22 cellular contexts compared by ENCODE assay signal in genomic region chr19:40791349-40791748, GRCh38. TPM values are rescaled to one million over a fixed set of nuclear protein-coding genes. Genes with fewer than 3 reads are reported as not detected.
DNase-seq lines count a peak whose midpoint lies in the region; ATAC-seq, FAIRE-seq and TF ChIP-seq lines count a peak whose summit lies in the region.
"Had no signal": no experiment of that assay in that cellular context is flagged by ENCODE, and none has a peak within 500 bp of the region (broad histone marks: within the 10 kb centered on the region; RNA-seq: fewer than 3 reads in every experiment).

No MANE protein-coding gene starts in this region.

- H3K9ac ChIP-seq in HepG2 (ENCODE audit: insufficient read depth, low read depth, low read length) = no peak overlapping the region

- peaks cover 10% of the 10 kb centered on the region for H3K36me3 Mint-ChIP-seq in nephron (ENCODE audit: low read depth)
- H3K36me3 Mint-ChIP-seq in CD8-positive, alpha-beta memory T cell = peaks cover 6 to 52% (median 9%) of the 10 kb centered on the region in 3 donors

- H3K4me2 ChIP-seq in HepG2 (ENCODE audit: low read depth, low read length) = no peak overlapping the region
- H3K4me2 ChIP-seq: smooth muscle cell had no signal

- intact Hi-C loops in HepG2 (cut with micrococcal nuclease; ENCODE audit: unreplicated experiment) = no loop called here
- intact Hi-C loops in right lobe of liver (cut with DNase I) = no loop called here
- intact Hi-C loops in dorsolateral prefrontal cortex (cut with DNase I) = no loop called here
- intact Hi-C loops in aorta (cut with DNase I) = no loop called here

- peaks cover 4% of the 10 kb centered on the region for H3K27me3 Mint-ChIP-seq in nephron (ENCODE audit: low read depth)
- no peaks in the 10 kb centered on the region for H3K27me3 Mint-ChIP-seq in CD8-positive, alpha-beta memory T cell
- H3K27me3 Mint-ChIP-seq: activated T-cell treated with anti-CD3 and anti-CD28 coated beads, Interleukin-2, amount 50 U/mL, for 24 hours had no signal

- no peak overlapping the region for H3K4me3 Mint-ChIP-seq in nephron
- no peak overlapping the region for H3K4me3 Mint-ChIP-seq in CD8-positive, alpha-beta memory T cell
- H3K4me3 Mint-ChIP-seq: activated T-cell treated with anti-CD3 and anti-CD28 coated beads, Interleukin-2, amount 50 U/mL, for 24 hours; CD8-positive, alpha-beta T cell had no signal

- in situ Hi-C loops in HepG2 (cut with HindIII; ENCODE audit: extremely low pct_ligation_motif_present, low pct_unique_long_range_greater_than_20kb) = no loop called here

- no peaks in the 10 kb centered on the region for H3K36me3 ChIP-seq in HepG2 (replicated peaks in 1 of 2; ENCODE audit: control insufficient read depth in 1 of 2, insufficient read depth in 2 of 2, low read length in 2 of 2)
- H3K36me3 ChIP-seq in right lobe of liver = no peaks in the 10 kb centered on the region
- H3K36me3 ChIP-seq in aorta (ENCODE audit: control insufficient read depth in 1 of 2, insufficient read depth in 2 of 2, low read length in 1 of 2) = peaks cover 0 to 2% of the 10 kb centered on the region in 2 donors
- no peaks in the 10 kb centered on the region for H3K36me3 ChIP-seq in CD8-positive, alpha-beta memory T cell (ENCODE audit: insufficient read depth, low read length)

- H3K4me1 ChIP-seq in HepG2 (ENCODE audit: insufficient read depth, low read length) (peaks cover 39% of the 10 kb centered on the region), right lobe of liver (peaks cover 0 to 25% (median 4%) of the 10 kb centered on the region in 4 donors), aorta (ENCODE audit: control insufficient read depth in 1 of 2, insufficient read depth in 2 of 2, low read length in 2 of 2) (peaks cover 0 to 3% of the 10 kb centered on the region in 2 donors)
- H3K4me1 ChIP-seq in CD8-positive, alpha-beta memory T cell (ENCODE audit: insufficient read depth, low read length) = no peaks in the 10 kb centered on the region
- H3K4me1 ChIP-seq: vagina had no signal

- TF ChIP-seq CTCF in HepG2 (CRISPR knock-in tag; IDR thresholded peaks at IDR 0.05) (no peak), right lobe of liver (IDR thresholded peaks at IDR 0.05) (no peak), dorsolateral prefrontal cortex (IDR thresholded peaks at IDR 0.05 in 54 of 56, conservative IDR thresholded peaks at IDR 0.05 in 2 of 56; ENCODE audit: low read depth in 1 of 56, partially characterized antibody in 56 of 56) (no peak), nephron (IDR thresholded peaks at IDR 0.05; ENCODE audit: unreplicated experiment in 3 of 3) (no peak), omental fat pad (IDR thresholded peaks at IDR 0.05) (no peak)

- H4K20me1 ChIP-seq in HepG2 (ENCODE audit: insufficient read depth, low read length) = no peaks in the 10 kb centered on the region

- no peaks in the 10 kb centered on the region for H3K79me2 ChIP-seq in HepG2 (ENCODE audit: insufficient read depth, low read length)

- no TSS peak for BruUV-seq in HepG2 (replicated peaks; lab: Mats Ljungman, UMichigan)

- TF ChIP-seq EP300 in HepG2 (IDR thresholded peaks at IDR 0.05; ENCODE audit: low read depth in 2 of 2, low read length in 2 of 2) (no peak), HepG2 (CRISPR knock-in tag; IDR thresholded peaks at IDR 0.05; ENCODE audit: borderline replicate concordance) (no peak)

- CTCF ChIA-PET in HepG2 (lab: Yijun Ruan, JAX; ENCODE audit: low intra/inter-chr PET ratio, low total read pairs) = no interaction called here
- CTCF ChIA-PET in CD8-positive, alpha-beta memory T cell (lab: Charles Lee) = interaction anchor here (1.1 kb wide), 1 partner anchor 14 kb away, joined by 3 read pairs; no protein-coding TSS in a partner anchor

- H3K4me1 Mint-ChIP-seq in nephron = peaks cover 5% of the 10 kb centered on the region
- H3K4me1 Mint-ChIP-seq in CD8-positive, alpha-beta memory T cell = peaks cover 6 to 10% (median 9%) of the 10 kb centered on the region in 3 donors

- WGBS in HepG2 (ENCODE audit: low lambda C conversion rate) = 87% methylated on average over 7 of the region's 7 CpGs
- 79% methylated on average over 6 of the region's 7 CpGs for WGBS in right lobe of liver (ENCODE audit: insufficient coverage, low coverage, low lambda C conversion rate, missing lambda C conversion rate)
- WGBS in aorta, 2 donors = 10 to 14% methylated on average over 7 of the region's 7 CpGs

- POLR2A ChIA-PET in HepG2 (lab: Yijun Ruan, JAX) = no interaction called here
- POLR2A ChIA-PET in CD8-positive, alpha-beta memory T cell (lab: Charles Lee) = no interaction called here

- TF ChIP-seq POLR2A in HepG2 (IDR thresholded peaks at IDR 0.05; ENCODE audit: insufficient read depth in 1 of 2, low read depth in 2 of 2, low read length in 2 of 2) = no peak
- TF ChIP-seq POLR2A in right lobe of liver (IDR thresholded peaks at IDR 0.05) = no peak

- H3K27me3 ChIP-seq in HepG2 (ENCODE audit: control insufficient read depth in 1 of 2, insufficient read depth in 2 of 2, low read length in 2 of 2) (no peaks in the 10 kb centered on the region), right lobe of liver (no peaks in the 10 kb centered on the region), dorsolateral prefrontal cortex (no peaks in the 10 kb centered on the region), aorta (ENCODE audit: control insufficient read depth in 1 of 2, insufficient read depth in 2 of 2, low read length in 1 of 2) (no peaks in the 10 kb centered on the region)
- no peaks in the 10 kb centered on the region for H3K27me3 ChIP-seq in CD8-positive, alpha-beta memory T cell (ENCODE audit: insufficient read depth, low read length, poor library complexity, severe bottlenecking)
- H3K27me3 ChIP-seq: vagina had no signal

- H3K4me3 ChIP-seq in HepG2 (replicated peaks in 1 of 3; ENCODE audit: insufficient read depth in 1 of 3, low read depth in 2 of 3, low read length in 3 of 3) (no peak overlapping the region), right lobe of liver (no peak overlapping the region), dorsolateral prefrontal cortex (no peak overlapping the region), aorta (ENCODE audit: low read length in 2 of 2) (no peak overlapping the region)
- H3K4me3 ChIP-seq in CD8-positive, alpha-beta memory T cell (ENCODE audit: low read length) = no peak overlapping the region
- H3K4me3 ChIP-seq: smooth muscle cell, vagina had no signal

- H3K27ac Mint-ChIP-seq in nephron = peak overlapping the region; percentile 58 to 68 (median 59)
- peak overlapping the region in 2 of 8 donors; percentile 47 to 83 for H3K27ac Mint-ChIP-seq in CD8-positive, alpha-beta memory T cell
- H3K27ac Mint-ChIP-seq: CD8-positive, alpha-beta T cell had no signal

- ATAC-seq in HepG2 (peak; percentile 36; the same call in 2 of the 3 replicates), right lobe of liver (no peak), aorta (ENCODE audit: low FRiP score) (peak; percentile 68), omental fat pad (ENCODE audit: low FRiP score) (no peak)
- ATAC-seq: CD8-positive, alpha-beta T cell had no signal

- no peak overlapping the region for H2AFZ ChIP-seq in HepG2 (ENCODE audit: low read length)

- H3K27ac ChIP-seq in HepG2 (ENCODE audit: extremely low read length, insufficient read depth, low read length) (no peak overlapping the region), right lobe of liver (no peak overlapping the region), dorsolateral prefrontal cortex (peak overlapping the region in 31 of 59 donors; percentile 1 to 64 (median 35)), aorta (ENCODE audit: low read depth in 1 of 2, low read length in 2 of 2) (peak overlapping the region in 1 of 2 donors; percentile 86)
- H3K27ac ChIP-seq in CD8-positive, alpha-beta memory T cell (ENCODE audit: low read depth, low read length) = no peak overlapping the region
- H3K27ac ChIP-seq: vagina had no signal

- H3K9me3 ChIP-seq in HepG2 (ENCODE audit: low read length) = no peaks in the 10 kb centered on the region
- H3K9me3 ChIP-seq in right lobe of liver = no peaks in the 10 kb centered on the region
- no peaks in the 10 kb centered on the region for H3K9me3 ChIP-seq in aorta (ENCODE audit: control insufficient read depth, low read length)
- H3K9me3 ChIP-seq in CD8-positive, alpha-beta memory T cell (ENCODE audit: low read length) = no peaks in the 10 kb centered on the region
- H3K9me3 ChIP-seq: vagina had no signal

- H3K9me3 Mint-ChIP-seq in nephron = no peaks in the 10 kb centered on the region
- H3K9me3 Mint-ChIP-seq in CD8-positive, alpha-beta memory T cell = no peaks in the 10 kb centered on the region
- H3K9me3 Mint-ChIP-seq: activated T-cell treated with anti-CD3 and anti-CD28 coated beads, Interleukin-2, amount 50 U/mL, for 24 hours; CD8-positive, alpha-beta T cell had no signal

- no peak for DNase-seq in HepG2 (ENCODE audit: low spot score)
- no peak for DNase-seq in right lobe of liver
- no peak for DNase-seq in dorsolateral prefrontal cortex
- no peak for DNase-seq in aorta
- DNase-seq in omental fat pad (ENCODE audit: low spot score) = no peak
- no peak for DNase-seq in effector CD4-positive, alpha-beta T cell
- DNase-seq in CD8-positive, alpha-beta memory T cell = no peak
- DNase-seq: ACHN; activated CD4-positive, alpha-beta T cell treated with anti-CD3 and anti-CD28 coated beads, Interleukin-2, amount 50 U/mL, for 1 hour; activated T-cell treated with anti-CD3 and anti-CD28 coated beads, Interleukin-2, amount 50 U/mL, for 24 hours; CD8-positive, alpha-beta T cell; KG1; kidney glomerular epithelial cell; NCI-H1048; NCI-H2171 treated with DMSO at 0.1 percent for 48 hours had no signal

- no peak for TF ChIP-seq RAD21 in HepG2 (CRISPR knock-in tag; IDR thresholded peaks at IDR 0.05)

- no peak for FAIRE-seq in HepG2 (lab: Jason Lieb, UNC)
- FAIRE-seq: H54, RCC 7860 had no signal

RNA-seq across cellular contexts. Expression of gene EGLN2, which starts 7.6 kb away (rescaled TPM):
- total RNA-seq in HepG2 (2016; rRNA removed; fragmentation: Illumina TruSeq; extraction: Trizol) = 32.4 and 40.8 TPM in 2 replicates
- total RNA-seq in HepG2 (2016; cell fraction: cytosol; rRNA removed; fragmentation: Illumina TruSeq; extraction: Trizol; ENCODE audit: low read depth) = 19.0 and 19.4 TPM in 2 replicates
- 37.6 and 41.3 TPM in 2 replicates for total RNA-seq in HepG2 (2016; cell fraction: insoluble cytoplasmic fraction; rRNA removed; fragmentation: Illumina TruSeq; extraction: Trizol)
- total RNA-seq in HepG2 (2016; cell fraction: membrane; rRNA removed; fragmentation: Illumina TruSeq; extraction: Trizol) = 39.4 and 40.9 TPM in 2 replicates
- 27.3 and 29.2 TPM in 2 replicates for total RNA-seq in HepG2 (2016; cell fraction: nucleus; rRNA removed; fragmentation: Illumina TruSeq; extraction: Trizol)
- polyA plus RNA-seq in HepG2 (2011; rRNA removed) = 16.5 and 25.4 TPM in 2 replicates
- polyA plus RNA-seq in HepG2 (2011; cell fraction: cytosol; rRNA removed) = 16.4 and 23.8 TPM in 2 replicates
- polyA plus RNA-seq in HepG2 (2011; cell fraction: nucleus; rRNA removed) = 38.7 and 44.6 TPM in 2 replicates
- polyA plus RNA-seq in HepG2 (2012) = 14.0 and 22.0 TPM in 2 replicates
- 13.6 and 14.2 TPM in 2 replicates for polyA plus RNA-seq in HepG2 (2016; cell fraction: cytosol; fragmentation: Illumina TruSeq; extraction: Trizol; ENCODE audit: low read depth)
- polyA plus RNA-seq in HepG2 (2016; cell fraction: insoluble cytoplasmic fraction; fragmentation: Illumina TruSeq; extraction: Trizol; ENCODE audit: low read depth) = 31.3 and 33.0 TPM in 2 replicates
- polyA plus RNA-seq in HepG2 (2016; cell fraction: membrane; fragmentation: Illumina TruSeq; extraction: Trizol; ENCODE audit: low read depth) = 24.9 and 27.6 TPM in 2 replicates
- 40.6 and 43.6 TPM in 2 replicates for polyA plus RNA-seq in HepG2 (2016; cell fraction: nucleus; fragmentation: Illumina TruSeq; extraction: Trizol; ENCODE audit: insufficient read depth, low read depth)
- polyA minus RNA-seq in HepG2 (2011; rRNA and poly(A)+ RNA removed; ENCODE audit: low replicate concordance) = 38.0 and 66.8 TPM in 2 replicates
- polyA minus RNA-seq in HepG2 (2011; cell fraction: cytosol; rRNA and poly(A)+ RNA removed) = 9.9 and 12.8 TPM in 2 replicates
- polyA minus RNA-seq in HepG2 (2011; cell fraction: nucleus; rRNA and poly(A)+ RNA removed) = 16.5 and 19.2 TPM in 2 replicates
- total RNA-seq in right lobe of liver = 10 to 100 TPM; 34.5 to 47.0 (median 37.4) TPM
- total RNA-seq in dorsolateral prefrontal cortex = 100 to 1,000 TPM in 69 of 120 experiments, 10 to 100 TPM in 51; 73.7 to 138 (median 102) TPM
- total RNA-seq in aorta = 100 to 1,000 TPM in 1 of 2 donors, 10 to 100 TPM in 1; 85.7 to 102 TPM
- 100 to 1,000 TPM in 1 of 2 donors, 10 to 100 TPM in 1; 60.0 to 120 TPM for polyA plus RNA-seq in aorta
- 100 to 1,000 TPM in 2 of 4 donors, 10 to 100 TPM in 2; 91.6 to 107 (median 101) TPM for total RNA-seq in omental fat pad
- total RNA-seq in CD8-positive, alpha-beta memory T cell = 100 to 1,000 TPM; 101 to 103 TPM
- 174 TPM for polyA plus RNA-seq in CD8-positive, alpha-beta memory T cell

RNA-seq across cellular contexts. Expression of gene RAB4B, which starts 13.3 kb away (rescaled TPM):
- total RNA-seq in HepG2 (2016; rRNA removed; fragmentation: Illumina TruSeq; extraction: Trizol) (2.2 and 3.3 TPM in 2 replicates), right lobe of liver (10 to 100 TPM in 3 of 6 experiments, 1 to 10 TPM in 3; 6.4 to 17.2 (median 10.2) TPM), dorsolateral prefrontal cortex (100 to 1,000 TPM in 6 of 120 experiments, 10 to 100 TPM in 114; 42.2 to 113 (median 77.4) TPM), aorta (10 to 100 TPM; 28.1 to 33.3 TPM), omental fat pad (10 to 100 TPM; 20.0 to 37.0 (median 21.7) TPM)
- total RNA-seq in HepG2 (2016; cell fraction: cytosol; rRNA removed; fragmentation: Illumina TruSeq; extraction: Trizol; ENCODE audit: low read depth) = 1.3 and 2.3 TPM in 2 replicates
- 2.1 and 3.5 TPM in 2 replicates for total RNA-seq in HepG2 (2016; cell fraction: insoluble cytoplasmic fraction; rRNA removed; fragmentation: Illumina TruSeq; extraction: Trizol)
- total RNA-seq in HepG2 (2016; cell fraction: membrane; rRNA removed; fragmentation: Illumina TruSeq; extraction: Trizol) = 2.2 and 2.4 TPM in 2 replicates
- 3.3 and 4.5 TPM in 2 replicates for total RNA-seq in HepG2 (2016; cell fraction: nucleus; rRNA removed; fragmentation: Illumina TruSeq; extraction: Trizol)
- polyA plus RNA-seq in HepG2 (2011; rRNA removed) (5.4 and 6.1 TPM in 2 replicates), aorta (10 to 100 TPM; 19.3 to 67.2 TPM)
- 8.5 and 11.8 TPM in 2 replicates for polyA plus RNA-seq in HepG2 (2011; cell fraction: cytosol; rRNA removed)
- polyA plus RNA-seq in HepG2 (2011; cell fraction: nucleus; rRNA removed) = 11.9 and 12.0 TPM in 2 replicates
- 4.2 and 5.6 TPM in 2 replicates for polyA plus RNA-seq in HepG2 (2012)
- polyA plus RNA-seq in HepG2 (2016; cell fraction: cytosol; fragmentation: Illumina TruSeq; extraction: Trizol; ENCODE audit: low read depth) = 3.1 and 4.5 TPM in 2 replicates
- polyA plus RNA-seq in HepG2 (2016; cell fraction: insoluble cytoplasmic fraction; fragmentation: Illumina TruSeq; extraction: Trizol; ENCODE audit: low read depth) = 3.4 and 4.4 TPM in 2 replicates
- 3.8 and 3.9 TPM in 2 replicates for polyA plus RNA-seq in HepG2 (2016; cell fraction: membrane; fragmentation: Illumina TruSeq; extraction: Trizol; ENCODE audit: low read depth)
- 13.8 and 16.0 TPM in 2 replicates for polyA plus RNA-seq in HepG2 (2016; cell fraction: nucleus; fragmentation: Illumina TruSeq; extraction: Trizol; ENCODE audit: insufficient read depth, low read depth)
- polyA minus RNA-seq in HepG2 (2011; rRNA and poly(A)+ RNA removed; ENCODE audit: low replicate concordance) = 2.7 and 3.9 TPM in 2 replicates
- polyA minus RNA-seq in HepG2 (2011; cell fraction: cytosol; rRNA and poly(A)+ RNA removed) = 1.9 and 3.3 TPM in 2 replicates
- 1.9 and 2.2 TPM in 2 replicates for polyA minus RNA-seq in HepG2 (2011; cell fraction: nucleus; rRNA and poly(A)+ RNA removed)
- total RNA-seq in CD8-positive, alpha-beta memory T cell = 10 to 100 TPM; 24.2 to 27.2 TPM
- polyA plus RNA-seq in CD8-positive, alpha-beta memory T cell = 95.2 TPM

RNA-seq across cellular contexts. Expression of gene MIA, which starts 16.0 kb away (rescaled TPM):
- not detected in 2 replicates for total RNA-seq in HepG2 (2016; rRNA removed; fragmentation: Illumina TruSeq; extraction: Trizol)
- total RNA-seq in HepG2 (2016; cell fraction: cytosol; rRNA removed; fragmentation: Illumina TruSeq; extraction: Trizol; ENCODE audit: low read depth) = not detected in 2 replicates
- not detected in 2 replicates for total RNA-seq in HepG2 (2016; cell fraction: insoluble cytoplasmic fraction; rRNA removed; fragmentation: Illumina TruSeq; extraction: Trizol)
- total RNA-seq in HepG2 (2016; cell fraction: membrane; rRNA removed; fragmentation: Illumina TruSeq; extraction: Trizol) = not detected in 2 replicates
- total RNA-seq in HepG2 (2016; cell fraction: nucleus; rRNA removed; fragmentation: Illumina TruSeq; extraction: Trizol) = not detected in 2 replicates
- 0.61 and 2.5 TPM in 2 replicates for polyA plus RNA-seq in HepG2 (2011; rRNA removed)
- 0.25 TPM in 1 of 2 replicates, not detected in the other for polyA plus RNA-seq in HepG2 (2011; cell fraction: cytosol; rRNA removed)
- 1.1 and 5.8 TPM in 2 replicates for polyA plus RNA-seq in HepG2 (2011; cell fraction: nucleus; rRNA removed)
- polyA plus RNA-seq in HepG2 (2012) = 1.5 and 1.6 TPM in 2 replicates
- polyA plus RNA-seq in HepG2 (2016; cell fraction: cytosol; fragmentation: Illumina TruSeq; extraction: Trizol; ENCODE audit: low read depth) = not detected in 2 replicates
- not detected in 2 replicates for polyA plus RNA-seq in HepG2 (2016; cell fraction: insoluble cytoplasmic fraction; fragmentation: Illumina TruSeq; extraction: Trizol; ENCODE audit: low read depth)
- polyA plus RNA-seq in HepG2 (2016; cell fraction: membrane; fragmentation: Illumina TruSeq; extraction: Trizol; ENCODE audit: low read depth) = not detected in 2 replicates
- not detected in 2 replicates for polyA plus RNA-seq in HepG2 (2016; cell fraction: nucleus; fragmentation: Illumina TruSeq; extraction: Trizol; ENCODE audit: insufficient read depth, low read depth)
- 1.6 TPM in 1 of 2 replicates, not detected in the other for polyA minus RNA-seq in HepG2 (2011; rRNA and poly(A)+ RNA removed; ENCODE audit: low replicate concordance)
- polyA minus RNA-seq in HepG2 (2011; cell fraction: cytosol; rRNA and poly(A)+ RNA removed) = not detected in 2 replicates
- 1.7 and 4.5 TPM in 2 replicates for polyA minus RNA-seq in HepG2 (2011; cell fraction: nucleus; rRNA and poly(A)+ RNA removed)
- 1 to 10 TPM in 2 of 6 experiments, under 1 TPM in 1, not detected in 3; 0.86 to 1.9 (median 1.1) TPM for total RNA-seq in right lobe of liver
- 10 to 100 TPM in 4 of 120 experiments, 1 to 10 TPM in 53, not detected in 63; 1.4 to 14.0 (median 2.9) TPM for total RNA-seq in dorsolateral prefrontal cortex
- 1 to 10 TPM; 1.7 to 3.6 TPM for total RNA-seq in aorta
- polyA plus RNA-seq in aorta = not detected
- total RNA-seq in omental fat pad = not detected
- 1 to 10 TPM in 1 of 2 experiments, under 1 TPM in 1; 0.89 to 1.1 TPM for total RNA-seq in CD8-positive, alpha-beta memory T cell
- polyA plus RNA-seq in CD8-positive, alpha-beta memory T cell = not detected
- total RNA-seq: CD8-positive, alpha-beta T cell; Daoy; mononuclear cell had no signal

RNA-seq across cellular contexts. Expression of gene SNRPA, which starts 40.3 kb away (rescaled TPM):
- total RNA-seq in HepG2 (2016; rRNA removed; fragmentation: Illumina TruSeq; extraction: Trizol) (55.6 and 59.6 TPM in 2 replicates), right lobe of liver (10 to 100 TPM; 21.4 to 33.1 (median 24.7) TPM), dorsolateral prefrontal cortex (10 to 100 TPM; 22.7 to 66.6 (median 39.6) TPM), aorta (10 to 100 TPM; 40.5 to 47.2 TPM), omental fat pad (10 to 100 TPM; 34.8 to 46.8 (median 41.0) TPM)
- total RNA-seq in HepG2 (2016; cell fraction: cytosol; rRNA removed; fragmentation: Illumina TruSeq; extraction: Trizol; ENCODE audit: low read depth) = 30.9 and 37.5 TPM in 2 replicates
- 43.3 and 60.9 TPM in 2 replicates for total RNA-seq in HepG2 (2016; cell fraction: insoluble cytoplasmic fraction; rRNA removed; fragmentation: Illumina TruSeq; extraction: Trizol)
- 30.2 and 35.2 TPM in 2 replicates for total RNA-seq in HepG2 (2016; cell fraction: membrane; rRNA removed; fragmentation: Illumina TruSeq; extraction: Trizol)
- 40.9 and 42.9 TPM in 2 replicates for total RNA-seq in HepG2 (2016; cell fraction: nucleus; rRNA removed; fragmentation: Illumina TruSeq; extraction: Trizol)
- polyA plus RNA-seq in HepG2 (2011; rRNA removed) (111 and 162 TPM in 2 replicates), aorta (10 to 100 TPM; 26.7 to 49.1 TPM)
- polyA plus RNA-seq in HepG2 (2011; cell fraction: cytosol; rRNA removed) = 36.8 and 67.8 TPM in 2 replicates
- 112 and 136 TPM in 2 replicates for polyA plus RNA-seq in HepG2 (2011; cell fraction: nucleus; rRNA removed)
- 55.3 and 58.7 TPM in 2 replicates for polyA plus RNA-seq in HepG2 (2012)
- polyA plus RNA-seq in HepG2 (2016; cell fraction: cytosol; fragmentation: Illumina TruSeq; extraction: Trizol; ENCODE audit: low read depth) = 31.4 and 37.9 TPM in 2 replicates
- 87.1 and 104 TPM in 2 replicates for polyA plus RNA-seq in HepG2 (2016; cell fraction: insoluble cytoplasmic fraction; fragmentation: Illumina TruSeq; extraction: Trizol; ENCODE audit: low read depth)
- polyA plus RNA-seq in HepG2 (2016; cell fraction: membrane; fragmentation: Illumina TruSeq; extraction: Trizol; ENCODE audit: low read depth) = 41.6 and 53.2 TPM in 2 replicates
- 106 and 112 TPM in 2 replicates for polyA plus RNA-seq in HepG2 (2016; cell fraction: nucleus; fragmentation: Illumina TruSeq; extraction: Trizol; ENCODE audit: insufficient read depth, low read depth)
- polyA minus RNA-seq in HepG2 (2011; rRNA and poly(A)+ RNA removed; ENCODE audit: low replicate concordance) = 182 and 255 TPM in 2 replicates
- 80.0 and 106 TPM in 2 replicates for polyA minus RNA-seq in HepG2 (2011; cell fraction: cytosol; rRNA and poly(A)+ RNA removed)
- 49.1 and 73.4 TPM in 2 replicates for polyA minus RNA-seq in HepG2 (2011; cell fraction: nucleus; rRNA and poly(A)+ RNA removed)
- 100 to 1,000 TPM; 202 TPM for total RNA-seq in CD8-positive, alpha-beta memory T cell
- polyA plus RNA-seq in CD8-positive, alpha-beta memory T cell = 89.5 TPM

RNA-seq across cellular contexts. Expression of gene ACTMAP, which starts 41.1 kb away (rescaled TPM):
- total RNA-seq in HepG2 (2016; rRNA removed; fragmentation: Illumina TruSeq; extraction: Trizol) (2.2 and 3.9 TPM in 2 replicates), right lobe of liver (10 to 100 TPM in 2 of 6 experiments, 1 to 10 TPM in 4; 2.9 to 11.2 (median 4.4) TPM), dorsolateral prefrontal cortex (10 to 100 TPM in 5 of 120 experiments, 1 to 10 TPM in 115; 1.4 to 15.4 (median 5.6) TPM), aorta (1 to 10 TPM; 4.2 to 6.1 TPM), omental fat pad (1 to 10 TPM; 3.2 to 3.8 (median 3.5) TPM)
- 2.1 and 5.1 TPM in 2 replicates for total RNA-seq in HepG2 (2016; cell fraction: cytosol; rRNA removed; fragmentation: Illumina TruSeq; extraction: Trizol; ENCODE audit: low read depth)
- 2.2 and 3.3 TPM in 2 replicates for total RNA-seq in HepG2 (2016; cell fraction: insoluble cytoplasmic fraction; rRNA removed; fragmentation: Illumina TruSeq; extraction: Trizol)
- 4.4 and 4.8 TPM in 2 replicates for total RNA-seq in HepG2 (2016; cell fraction: membrane; rRNA removed; fragmentation: Illumina TruSeq; extraction: Trizol)
- total RNA-seq in HepG2 (2016; cell fraction: nucleus; rRNA removed; fragmentation: Illumina TruSeq; extraction: Trizol) = 3.9 and 4.4 TPM in 2 replicates
- polyA plus RNA-seq in HepG2 (2011; rRNA removed) (7.9 and 11.3 TPM in 2 replicates), aorta (1 to 10 TPM in 1 of 2 donors, under 1 TPM in 1; 0.88 to 3.2 TPM)
- polyA plus RNA-seq in HepG2 (2011; cell fraction: cytosol; rRNA removed) = 4.7 and 5.7 TPM in 2 replicates
- 30.8 and 31.7 TPM in 2 replicates for polyA plus RNA-seq in HepG2 (2011; cell fraction: nucleus; rRNA removed)
- 13.1 and 16.5 TPM in 2 replicates for polyA plus RNA-seq in HepG2 (2012)
- 4.5 and 4.7 TPM in 2 replicates for polyA plus RNA-seq in HepG2 (2016; cell fraction: cytosol; fragmentation: Illumina TruSeq; extraction: Trizol; ENCODE audit: low read depth)
- polyA plus RNA-seq in HepG2 (2016; cell fraction: insoluble cytoplasmic fraction; fragmentation: Illumina TruSeq; extraction: Trizol; ENCODE audit: low read depth) = 10.5 and 13.7 TPM in 2 replicates
- 12.4 and 14.6 TPM in 2 replicates for polyA plus RNA-seq in HepG2 (2016; cell fraction: membrane; fragmentation: Illumina TruSeq; extraction: Trizol; ENCODE audit: low read depth)
- polyA plus RNA-seq in HepG2 (2016; cell fraction: nucleus; fragmentation: Illumina TruSeq; extraction: Trizol; ENCODE audit: insufficient read depth, low read depth) = 46.1 and 49.5 TPM in 2 replicates
- 11.2 and 11.8 TPM in 2 replicates for polyA minus RNA-seq in HepG2 (2011; rRNA and poly(A)+ RNA removed; ENCODE audit: low replicate concordance)
- 8.1 and 9.0 TPM in 2 replicates for polyA minus RNA-seq in HepG2 (2011; cell fraction: cytosol; rRNA and poly(A)+ RNA removed)
- 5.2 and 5.3 TPM in 2 replicates for polyA minus RNA-seq in HepG2 (2011; cell fraction: nucleus; rRNA and poly(A)+ RNA removed)
- 10 to 100 TPM; 10.3 to 10.6 TPM for total RNA-seq in CD8-positive, alpha-beta memory T cell
- polyA plus RNA-seq in CD8-positive, alpha-beta memory T cell = 2.9 TPM

Comparison
In these comparisons a context has a peak if more than half of its experiments do, and no peak if none do; other contexts are left out.
1. ATAC-seq: peak in HepG2 (single experiment) and aorta (single experiment); none in right lobe of liver (0 of 4) and omental fat pad (single experiment).
2. H3K27ac ChIP-seq: peak in dorsolateral prefrontal cortex (31 of 59); none in HepG2 (single experiment), right lobe of liver (0 of 3) and CD8-positive, alpha-beta memory T cell (single experiment).